Comparison of ENCODE assay signal across 24 cellular contexts in the genomic region with DNA sequence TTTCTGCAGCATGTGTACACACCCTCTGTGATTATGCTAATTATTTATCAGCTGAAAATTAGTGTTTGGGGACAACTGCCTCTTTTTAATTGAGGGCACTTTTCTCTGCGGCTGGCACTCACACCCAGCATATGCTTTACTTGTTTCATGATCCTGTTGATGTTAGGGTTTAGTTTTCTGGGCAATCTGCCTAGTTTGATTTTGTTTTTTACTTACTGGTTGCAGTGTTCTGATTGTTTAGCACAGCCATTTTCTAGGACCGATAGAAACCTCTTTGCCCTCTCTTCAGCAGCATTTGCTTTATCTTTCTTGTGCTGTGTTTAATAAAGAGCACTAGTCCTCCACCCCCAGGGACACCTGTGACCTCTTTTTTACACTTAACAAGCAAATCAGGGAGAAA.
DNase-seq lines count a peak whose midpoint lies in the region; ATAC-seq, FAIRE-seq and TF ChIP-seq lines count a peak whose summit lies in the region.
"Had no signal": no experiment of that assay in that cellular context is flagged by ENCODE, and none has a peak within 500 bp of the region (broad histone marks: within the 10 kb centered on the region; RNA-seq: fewer than 3 reads in every experiment).

No MANE protein-coding gene starts in this region.

- DNase-seq in M059J (ENCODE audit: low read depth), result peak; percentile 3
- DNase-seq in adipocyte (ENCODE audit: low read depth), result peak; percentile 17
- peak; percentile 31 for DNase-seq in fibroblast of peridontal ligament (ENCODE audit: extremely low read depth)
- DNase-seq in heart right ventricle, result no peak
- DNase-seq in pancreas, result no peak
- no peak for DNase-seq in activated CD4-positive, alpha-beta T cell treated with anti-CD3 and anti-CD28 coated beads, Interleukin-2, amount 50 U/mL, for 48 hours
- DNase-seq: Caco-2, DMS153, Karpas-422, NCI-H1436 treated with DMSO at 0.1 percent for 48 hours, NCI-H2081, NCI-H2171, NCI-H345, NCI-H524, NCI-H774, OCI-M1 had no signal

- no peak overlapping the region for H3K4me3 ChIP-seq in BLaER1
- H3K4me3 ChIP-seq in adipocyte (ENCODE audit: low read length), result no peak overlapping the region
- H3K4me3 ChIP-seq in heart right ventricle, result no peak overlapping the region
- no peak overlapping the region for H3K4me3 ChIP-seq in pancreas
- H3K4me3 ChIP-seq: SJSA1 had no signal

- intact Hi-C loops in heart right ventricle (cut with DNase I), result no loop called here
- intact Hi-C loops in pancreas (cut with DNase I), result no loop called here

- H3K4me2 ChIP-seq in BLaER1, result 0 out of 2 replicates have a peak overlapping the region, but pooled peaks have one; percentile 0

- H3K9me3 ChIP-seq in BLaER1, result no peaks in the 10 kb centered on the region
- no peaks in the 10 kb centered on the region for H3K9me3 ChIP-seq in adipocyte (ENCODE audit: control insufficient read depth, low read length)
- no peaks in the 10 kb centered on the region for H3K9me3 ChIP-seq in heart right ventricle
- H3K9me3 ChIP-seq in pancreas, result no peaks in the 10 kb centered on the region
- H3K9me3 ChIP-seq: Caco-2, SJSA1 had no signal

- peaks cover 27% of the 10 kb centered on the region for H3K4me1 ChIP-seq in BLaER1
- no peaks in the 10 kb centered on the region for H3K4me1 ChIP-seq in adipocyte (ENCODE audit: control insufficient read depth, insufficient read depth, low read length)
- H3K4me1 ChIP-seq in heart right ventricle, result no peaks in the 10 kb centered on the region
- H3K4me1 ChIP-seq in pancreas, result no peaks in the 10 kb centered on the region
- H3K4me1 ChIP-seq: SJSA1 had no signal

- H3K27ac ChIP-seq in BLaER1 (no peak overlapping the region), heart right ventricle (no peak overlapping the region), pancreas (no peak overlapping the region)
- H3K27ac ChIP-seq: SJSA1 had no signal

- no peak for FAIRE-seq in pancreas (lab: Jason Lieb, UNC)
- FAIRE-seq: A204.1, G401.6, H1, RCC 7860 had no signal

- ATAC-seq in heart right ventricle (no peak), HG03520 (IDR thresholded peaks at IDR 0.05; ENCODE audit: unreplicated experiment) (no peak), pancreas (no peak)
- ATAC-seq: HCT116 had no signal

- 79 to 83% methylated on average over 2 of the region's 2 CpGs for WGBS in heart right ventricle, 2 donors
- 54 to 66% methylated on average over 2 of the region's 2 CpGs for WGBS in pancreas, 2 donors

- H4K20me1 ChIP-seq in BLaER1, result no peaks in the 10 kb centered on the region

- no peak overlapping the region for H3K9ac ChIP-seq in BLaER1
- no peak overlapping the region for H3K9ac ChIP-seq in adipocyte (ENCODE audit: low read length)

- H3K27me3 ChIP-seq in BLaER1 (no peaks in the 10 kb centered on the region), adipocyte (replicated peaks; ENCODE audit: control insufficient read depth, insufficient read depth, low read length) (no peaks in the 10 kb centered on the region), heart right ventricle (no peaks in the 10 kb centered on the region), pancreas (no peaks in the 10 kb centered on the region)
- H3K27me3 ChIP-seq: SJSA1 had no signal

- TF ChIP-seq CTCF in heart right ventricle (IDR thresholded peaks at IDR 0.05) (no peak), pancreas (IDR thresholded peaks at IDR 0.05) (no peak)

- H3K36me3 ChIP-seq in BLaER1 (peaks cover 43% of the 10 kb centered on the region), adipocyte (ENCODE audit: control insufficient read depth, insufficient read depth, low read length, severe bottlenecking) (peaks cover 7% of the 10 kb centered on the region), heart right ventricle (peaks cover 0 to 55% (median 0%) of the 10 kb centered on the region in 9 donors), pancreas (peaks cover 0 to 5% (median 0%) of the 10 kb centered on the region in 3 donors)
- H3K36me3 ChIP-seq: SJSA1 had no signal

Comparison
In these comparisons a context has a peak if more than half of its experiments do, and no peak if none do; other contexts are left out.
1. DNase-seq: peak in M059J (single experiment), adipocyte (single experiment) and fibroblast of peridontal ligament (single experiment); none in heart right ventricle (0 of 2), pancreas (0 of 6) and activated CD4-positive, alpha-beta T cell treated with anti-CD3 and anti-CD28 coated beads, Interleukin-2, amount 50 U/mL, for 48 hours (0 of 2).